ENCODE assay signal across 8 cellular contexts in the genomic region with DNA sequence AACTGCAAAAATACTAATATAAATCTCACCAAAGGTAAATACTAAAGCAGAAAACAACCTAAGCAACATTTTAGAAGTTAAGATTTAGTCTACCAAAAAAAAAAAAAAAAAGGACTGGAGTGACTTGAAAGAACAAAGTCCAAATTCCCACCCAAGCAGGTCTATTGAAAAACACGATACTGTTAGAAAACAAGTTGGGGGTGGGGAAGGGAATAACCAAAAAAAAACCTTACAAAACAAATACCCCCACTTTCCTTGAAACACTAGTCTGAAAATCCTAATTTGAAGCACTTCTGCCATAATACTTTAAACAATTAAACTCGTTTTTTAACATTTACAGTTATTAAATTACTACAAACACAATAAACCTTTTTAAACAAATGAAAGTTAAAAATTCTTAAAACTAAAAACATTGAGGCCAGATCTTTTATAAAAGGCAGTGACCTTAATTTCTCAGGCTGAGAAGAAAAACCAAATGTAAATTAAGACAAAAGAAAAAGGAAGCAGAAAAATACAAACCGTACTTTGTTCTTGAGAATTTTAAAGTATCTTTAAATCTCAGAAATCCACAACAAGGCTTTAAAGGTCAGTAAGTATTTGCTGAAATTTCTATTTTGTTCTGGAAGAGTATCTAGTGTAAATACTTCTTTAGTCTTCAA.
DNase-seq lines count a peak whose midpoint lies in the region; TF ChIP-seq lines count a peak whose summit lies in the region.

No MANE protein-coding gene starts in this region.

- peaks cover 23% of the 10 kb centered on the region for H3K36me3 Mint-ChIP-seq in Caco-2 (ENCODE audit: insufficient read depth, unreplicated experiment)

- DNase-seq in Caco-2 (peak in 1 of 2 experiments; percentile 63), ascending aorta (ENCODE audit: low spot score in 2 of 2) (no peak), kidney epithelial cell (ENCODE audit: low read depth) (no peak), NCI-H1048 (lab: John Stamatoyannopoulos, UW) (no peak), A172 (ENCODE audit: low spot score) (no peak)
- no peak for DNase-seq in activated CD4-positive, alpha-beta T cell treated with anti-CD3 and anti-CD28 coated beads for 1 hour

- peaks cover 22% of the 10 kb centered on the region for H3K4me1 Mint-ChIP-seq in Caco-2 (ENCODE audit: low read depth, unreplicated experiment)

- H3K27ac Mint-ChIP-seq in Caco-2 (ENCODE audit: unreplicated experiment) = peak overlapping the region; percentile 98

- intact Hi-C loops in Caco-2 (cut with micrococcal nuclease; ENCODE audit: unreplicated experiment) = loop anchor here (1.0 to 5.0 kb wide), 6 partner anchors 51 to 499 kb away; a partner anchor contains a TSS
- intact Hi-C loops in ascending aorta (cut with DNase I) = loop anchor here (2.0 to 5.0 kb wide), 5 partner anchors 51 to 445 kb away; a partner anchor contains a TSS

- no peaks in the 10 kb centered on the region for H3K27me3 Mint-ChIP-seq in Caco-2 (ENCODE audit: insufficient read depth, unreplicated experiment)

- CTCF ChIA-PET in Caco-2 (lab: Charles Lee) = interaction anchor here (0.6 to 1.9 kb wide), 5 partner anchors 10 to 362 kb away, joined by 4 to 5 read pairs (median 5); no protein-coding TSS in a partner anchor

- no peaks in the 10 kb centered on the region for H3K36me3 ChIP-seq in Caco-2 (ENCODE audit: control insufficient read depth, insufficient read depth, low read length)
- H3K36me3 ChIP-seq in KOPT-K1 (ENCODE audit: insufficient read depth, low read length) = no peaks in the 10 kb centered on the region
- H3K36me3 ChIP-seq in ascending aorta = no peaks in the 10 kb centered on the region
- no peaks in the 10 kb centered on the region for H3K36me3 ChIP-seq in kidney epithelial cell (ENCODE audit: control insufficient read depth, insufficient read depth, low read length)
- no peaks in the 10 kb centered on the region for H3K36me3 ChIP-seq in subcutaneous abdominal adipose tissue (ENCODE audit: control insufficient read depth in 5 of 5, insufficient read depth in 5 of 5, low read length in 5 of 5)

- H3K27ac ChIP-seq in KOPT-K1 (ENCODE audit: low read depth, low read length, poor library complexity, severe bottlenecking) (peak overlapping the region; percentile 83), ascending aorta (peak overlapping the region; percentile 76 to 84), subcutaneous abdominal adipose tissue (ENCODE audit: low read depth, low read length) (peak overlapping the region; percentile 98)

- peak overlapping the region; percentile 12 to 96 (median 79) for H3K9ac ChIP-seq in subcutaneous abdominal adipose tissue (ENCODE audit: low read length in 5 of 5)

- peak overlapping the region; percentile 54 for H3K4me3 ChIP-seq in Caco-2 (ENCODE audit: low read depth, low read length)
- peak overlapping the region; percentile 55 to 64 for H3K4me3 ChIP-seq in ascending aorta
- peak overlapping the region; percentile 54 for H3K4me3 ChIP-seq in kidney epithelial cell (ENCODE audit: low read depth, low read length)
- H3K4me3 ChIP-seq in subcutaneous abdominal adipose tissue (ENCODE audit: low read depth in 1 of 5, low read length in 5 of 5) = peak overlapping the region; percentile 74 to 89 (median 78)

- H3K9me3 Mint-ChIP-seq in Caco-2 (ENCODE audit: unreplicated experiment) = no peaks in the 10 kb centered on the region

- H3K27me3 ChIP-seq in Caco-2 (replicated peaks; ENCODE audit: control insufficient read depth, insufficient read depth, low read length) = no peaks in the 10 kb centered on the region
- no peaks in the 10 kb centered on the region for H3K27me3 ChIP-seq in ascending aorta
- no peaks in the 10 kb centered on the region for H3K27me3 ChIP-seq in kidney epithelial cell (ENCODE audit: control insufficient read depth, insufficient read depth, low read length)
- H3K27me3 ChIP-seq in subcutaneous abdominal adipose tissue (ENCODE audit: control insufficient read depth in 5 of 5, insufficient read depth in 4 of 5, low read length in 5 of 5) = no peaks in the 10 kb centered on the region

- H3K4me1 ChIP-seq in Caco-2 (peaks cover 19% of the 10 kb centered on the region), ascending aorta (peaks cover 0 to 5% of the 10 kb centered on the region in 2 donors), subcutaneous abdominal adipose tissue (ENCODE audit: control insufficient read depth in 5 of 5, insufficient read depth in 5 of 5, low read length in 5 of 5) (peaks cover 0 to 23% (median 22%) of the 10 kb centered on the region in 5 donors)

- POLR2A ChIA-PET in Caco-2 (lab: Charles Lee) = interaction anchor here (0.6 to 3.0 kb wide), 9 partner anchors 32 to 450 kb away, joined by 3 to 23 read pairs (median 4); no protein-coding TSS in a partner anchor

- TSS peak; percentile 59 for BruUV-seq in Caco-2 (replicated peaks; lab: Mats Ljungman, UMichigan)

- H3K9me3 ChIP-seq in Caco-2 (no peaks in the 10 kb centered on the region), KOPT-K1 (ENCODE audit: insufficient read depth, low read length, poor library complexity, severe bottlenecking) (no peaks in the 10 kb centered on the region), ascending aorta (no peaks in the 10 kb centered on the region), subcutaneous abdominal adipose tissue (ENCODE audit: control insufficient read depth in 5 of 5, low read length in 5 of 5) (no peaks in the 10 kb centered on the region)

- peak overlapping the region; percentile 97 for H3K4me3 Mint-ChIP-seq in Caco-2 (ENCODE audit: unreplicated experiment)

- no peak for TF ChIP-seq CTCF in Caco-2 (IDR thresholded peaks at IDR 0.05; ENCODE audit: insufficient read depth in 1 of 2, low read depth in 1 of 2, low read length in 1 of 2, severe bottlenecking in 1 of 2, unreplicated experiment in 1 of 2)
- TF ChIP-seq CTCF in ascending aorta (IDR thresholded peaks at IDR 0.05) = no peak
- TF ChIP-seq CTCF in kidney epithelial cell (IDR thresholded peaks at IDR 0.05; ENCODE audit: insufficient read depth, low read length, poor library complexity, severe bottlenecking) = no peak
